Comparison of ENCODE assay signal across 8 cellular contexts in genomic region chr4:151325320-151326246, GRCh38. TPM values are rescaled to one million over a fixed set of nuclear protein-coding genes. Genes with fewer than 3 reads are reported as not detected.
DNase-seq lines count a peak whose midpoint lies in the region; ATAC-seq and TF ChIP-seq lines count a peak whose summit lies in the region.

Gene SH3D19, minus strand, starts transcription at chr4:151325605. Its CDS starts 253 bp downstream, at chr4:151325352.

- no peaks in the 10 kb centered on the region for H3K9me3 ChIP-seq in iPS-18c (ENCODE audit: control insufficient read depth, insufficient read depth, low read length)

- in situ Hi-C loops in KBM-7 (cut with MboI; ENCODE audit: low pct_unique_long_range_greater_than_20kb, low sequenced_read_pairs), result no loop called here

- peaks cover 63% of the 10 kb centered on the region for H3K27me3 Mint-ChIP-seq in T-helper 2 cell treated with Interferon-gamma antibody and Interleukin-4, amounts not matched to agents 5 μg/mL and 100 μg/mL, for 36 hours (ENCODE audit: low read depth)

- intact Hi-C loops in sciatic nerve (cut with DNase I), result no loop called here

- DNase-seq in T-helper 2 cell treated with Interferon-gamma antibody and Interleukin-4, amounts not matched to agents 5 μg/mL and 100 μg/mL, for 36 hours (ENCODE audit: low spot score), result no peak
- no peak for DNase-seq in T-helper 2 cell
- DNase-seq in NCI-H69 (lab: John Stamatoyannopoulos, UW), result peak; percentile 19
- DNase-seq in cardiac fibroblast (ENCODE audit: low read depth in 2 of 2), result peak; percentile 63 to 84
- peak; percentile 85 for DNase-seq in sciatic nerve (ENCODE audit: low spot score)
- DNase-seq in KBM-7, result no peak

- TF ChIP-seq CTCF in cardiac fibroblast (IDR thresholded peaks at IDR 0.05; ENCODE audit: low read depth, low read length), result no peak

- no peak within 1 kb of the TSS for H3K27ac Mint-ChIP-seq in T-helper 2 cell treated with Interferon-gamma antibody and Interleukin-4, amounts not matched to agents 5 μg/mL and 100 μg/mL, for 36 hours

- H3K36me3 Mint-ChIP-seq in T-helper 2 cell treated with Interferon-gamma antibody and Interleukin-4, amounts not matched to agents 5 μg/mL and 100 μg/mL, for 36 hours (ENCODE audit: low read depth), result no peaks in the 10 kb centered on the region

- peak within 1 kb of the TSS; percentile 69 to 72 for H3K4me3 ChIP-seq in cardiac fibroblast (replicated peaks in 1 of 2; ENCODE audit: low read depth in 2 of 2, low read length in 2 of 2)
- H3K4me3 ChIP-seq in iPS-18c (ENCODE audit: insufficient read depth, low read depth, low read length), result peak within 1 kb of the TSS; percentile 75

- H3K4me3 Mint-ChIP-seq in T-helper 2 cell treated with Interferon-gamma antibody and Interleukin-4, amounts not matched to agents 5 μg/mL and 100 μg/mL, for 36 hours, result peak within 1 kb of the TSS; percentile 66

- no peaks in the 10 kb centered on the region for H3K9me3 Mint-ChIP-seq in T-helper 2 cell treated with Interferon-gamma antibody and Interleukin-4, amounts not matched to agents 5 μg/mL and 100 μg/mL, for 36 hours

- ATAC-seq in sciatic nerve, result peak; percentile 95
- ATAC-seq in HG03135 (IDR thresholded peaks at IDR 0.05; ENCODE audit: unreplicated experiment), result no peak

- no peaks in the 10 kb centered on the region for H3K4me1 Mint-ChIP-seq in T-helper 2 cell treated with Interferon-gamma antibody and Interleukin-4, amounts not matched to agents 5 μg/mL and 100 μg/mL, for 36 hours (ENCODE audit: low read depth)

RNA-seq across cellular contexts. Expression of gene SH3D19, which starts in this region (rescaled TPM):
- total RNA-seq in sciatic nerve, result 155 TPM

Comparison
In these comparisons a context has a peak if more than half of its experiments do, and no peak if none do; other contexts are left out.
1. DNase-seq: peak in NCI-H69 (single experiment), cardiac fibroblast (2 of 2) and sciatic nerve (single experiment); none in T-helper 2 cell treated with Interferon-gamma antibody and Interleukin-4, amounts not matched to agents 5 μg/mL and 100 μg/mL, for 36 hours (single experiment), T-helper 2 cell (0 of 5) and KBM-7 (single experiment).